In the genomic region with DNA sequence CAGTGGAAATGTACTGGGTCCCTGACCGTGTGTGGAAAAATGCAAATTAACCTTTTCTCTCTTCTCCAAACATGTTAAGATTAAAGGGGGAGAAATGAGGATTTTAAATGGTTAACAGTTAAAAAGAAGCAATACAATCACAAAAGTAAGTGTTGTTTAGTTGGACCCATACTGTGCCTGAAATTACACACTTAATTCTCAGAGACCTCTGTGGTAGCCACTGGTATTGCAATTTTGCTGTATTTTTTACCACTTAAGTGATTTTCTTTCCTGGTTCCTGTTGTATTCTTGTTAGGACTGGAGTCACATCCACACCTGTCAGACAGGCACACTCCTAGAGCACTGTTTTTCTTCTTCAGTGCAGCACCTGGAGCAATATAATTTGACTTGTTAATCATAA, we compare ENCODE assay signal across 8 cellular contexts.
DNase-seq lines count a peak whose midpoint lies in the region; ATAC-seq, FAIRE-seq and TF ChIP-seq lines count a peak whose summit lies in the region.

No MANE protein-coding gene starts in this region.

- DNase-seq in Caco-2 = peak in 1 of 2 experiments; percentile 29
- peak; percentile 18 for DNase-seq in NB4 (ENCODE audit: low read depth)
- DNase-seq in fibroblast of mammary gland (ENCODE audit: low read depth) = peak; percentile 11
- DNase-seq in activated CD4-positive, alpha-beta T cell treated with anti-CD3 and anti-CD28 coated beads for 36 hours = no peak
- DNase-seq in HuH-7 (ENCODE audit: low spot score) = no peak
- DNase-seq in NCI-H187 (lab: John Stamatoyannopoulos, UW) = no peak
- no peak for DNase-seq in RCC 7860 (ENCODE audit: low spot score)

- CTCF ChIA-PET in Caco-2 (lab: Charles Lee) = no interaction called here
- CTCF ChIA-PET in activated CD4-positive, alpha-beta T cell treated with anti-CD3 and anti-CD28 coated beads for 36 hours (lab: Charles Lee) = interaction anchor here (0.6 kb wide), 1 partner anchor 513 kb away, joined by 3 read pairs; no protein-coding TSS in a partner anchor

- no peaks in the 10 kb centered on the region for H3K36me3 Mint-ChIP-seq in Caco-2 (ENCODE audit: insufficient read depth, unreplicated experiment)
- no peaks in the 10 kb centered on the region for H3K36me3 Mint-ChIP-seq in activated CD4-positive, alpha-beta T cell treated with anti-CD3 and anti-CD28 coated beads for 36 hours (ENCODE audit: low read depth)

- peak; percentile 79 for ATAC-seq in GM21390 (IDR thresholded peaks at IDR 0.05; ENCODE audit: unreplicated experiment)
- ATAC-seq in activated CD4-positive, alpha-beta T cell treated with anti-CD3 and anti-CD28 coated beads for 36 hours = no peak

- no peaks in the 10 kb centered on the region for H3K9me3 Mint-ChIP-seq in Caco-2 (ENCODE audit: unreplicated experiment)
- peaks cover 1% of the 10 kb centered on the region for H3K9me3 Mint-ChIP-seq in activated CD4-positive, alpha-beta T cell treated with anti-CD3 and anti-CD28 coated beads for 36 hours (ENCODE audit: low read depth)

- H3K4me3 ChIP-seq in Caco-2 (ENCODE audit: low read depth, low read length) (no peak overlapping the region), NB4 (ENCODE audit: low read depth, low read length) (no peak overlapping the region), fibroblast of mammary gland (ENCODE audit: control insufficient read depth, low read depth, low read length) (no peak overlapping the region)

- H3K36me3 ChIP-seq in Caco-2 (ENCODE audit: control insufficient read depth, insufficient read depth, low read length) = no peaks in the 10 kb centered on the region

- TF ChIP-seq POLR2A in NB4 (IDR thresholded peaks at IDR 0.05; ENCODE audit: extremely low read depth, insufficient read length) = no peak

- BruUV-seq in Caco-2 (replicated peaks; lab: Mats Ljungman, UMichigan) = no TSS peak

- intact Hi-C loops in Caco-2 (cut with micrococcal nuclease; ENCODE audit: unreplicated experiment) = no loop called here
- intact Hi-C loops in activated CD4-positive, alpha-beta T cell treated with anti-CD3 and anti-CD28 coated beads for 36 hours (cut with DNase I, micrococcal nuclease) = no loop called here

- no peaks in the 10 kb centered on the region for H3K4me1 ChIP-seq in Caco-2

- H3K27me3 Mint-ChIP-seq in Caco-2 (ENCODE audit: insufficient read depth, unreplicated experiment) = no peaks in the 10 kb centered on the region
- peaks cover 2% of the 10 kb centered on the region for H3K27me3 Mint-ChIP-seq in activated CD4-positive, alpha-beta T cell treated with anti-CD3 and anti-CD28 coated beads for 36 hours

- TF ChIP-seq CTCF in Caco-2 (IDR thresholded peaks at IDR 0.05; ENCODE audit: insufficient read depth in 1 of 2, low read depth in 1 of 2, low read length in 1 of 2, severe bottlenecking in 1 of 2, unreplicated experiment in 1 of 2) (peak; percentile 46 to 52), NB4 (IDR thresholded peaks at IDR 0.05; ENCODE audit: low read depth, low read length) (peak; percentile 7), fibroblast of mammary gland (conservative IDR thresholded peaks at IDR 0.05; ENCODE audit: control insufficient read depth, insufficient read depth, low read depth, low read length) (peak; percentile 39)

- no peaks in the 10 kb centered on the region for H3K9me3 ChIP-seq in Caco-2

- H3K4me3 Mint-ChIP-seq in Caco-2 (ENCODE audit: unreplicated experiment) = no peak overlapping the region
- H3K4me3 Mint-ChIP-seq in activated CD4-positive, alpha-beta T cell treated with anti-CD3 and anti-CD28 coated beads for 36 hours = no peak overlapping the region

- POLR2A ChIA-PET in Caco-2 (lab: Charles Lee) = no interaction called here
- POLR2A ChIA-PET in activated CD4-positive, alpha-beta T cell treated with anti-CD3 and anti-CD28 coated beads for 36 hours (lab: Charles Lee) = no interaction called here

- no peak for FAIRE-seq in RCC 7860 (lab: Jason Lieb, UNC)

- no peaks in the 10 kb centered on the region for H3K27me3 ChIP-seq in Caco-2 (replicated peaks; ENCODE audit: control insufficient read depth, insufficient read depth, low read length)

- no peak overlapping the region for H3K27ac Mint-ChIP-seq in Caco-2 (ENCODE audit: unreplicated experiment)
- no peak overlapping the region for H3K27ac Mint-ChIP-seq in activated CD4-positive, alpha-beta T cell treated with anti-CD3 and anti-CD28 coated beads for 36 hours

- H3K4me1 Mint-ChIP-seq in Caco-2 (ENCODE audit: low read depth, unreplicated experiment) = no peaks in the 10 kb centered on the region
- H3K4me1 Mint-ChIP-seq in activated CD4-positive, alpha-beta T cell treated with anti-CD3 and anti-CD28 coated beads for 36 hours = no peaks in the 10 kb centered on the region

Comparison
In these comparisons a context has a peak if more than half of its experiments do, and no peak if none do; other contexts are left out.
1. DNase-seq: peak in NB4 (single experiment) and fibroblast of mammary gland (single experiment); none in activated CD4-positive, alpha-beta T cell treated with anti-CD3 and anti-CD28 coated beads for 36 hours (single experiment), HuH-7 (single experiment), NCI-H187 (0 of 2) and RCC 7860 (single experiment).
2. Peak in every context shown above with its lines, with median percentiles within 50 percentile points of each other: CTCF ChIP-seq.